Comparison of ENCODE assay signal across 24 cellular contexts in genomic region chr15:100529556-100529955, GRCh38. TPM values are rescaled to one million over a fixed set of nuclear protein-coding genes. Genes with fewer than 3 reads are reported as not detected.
DNase-seq lines count a peak whose midpoint lies in the region; ATAC-seq, FAIRE-seq and TF ChIP-seq lines count a peak whose summit lies in the region.
"Had no signal": no experiment of that assay in that cellular context is flagged by ENCODE, and none has a peak within 500 bp of the region (broad histone marks: within the 10 kb centered on the region; RNA-seq: fewer than 3 reads in every experiment).

No MANE protein-coding gene starts in this region.

- H3K9ac ChIP-seq in keratinocyte (ENCODE audit: control insufficient read depth, extremely low read depth, insufficient read depth, low read length) = peak overlapping the region; percentile 82
- H3K9ac ChIP-seq: BLaER1 had no signal

- FAIRE-seq in bronchial epithelial cell (lab: Jason Lieb, UNC) (peak; percentile 73), keratinocyte (lab: Jason Lieb, UNC) (peak; percentile 82)
- FAIRE-seq: G401.6, GM18507 had no signal

- TF ChIP-seq CTCF in CD4-positive, alpha-beta T cell (IDR thresholded peaks at IDR 0.05) = no peak
- TF ChIP-seq CTCF in bronchial epithelial cell (IDR thresholded peaks at IDR 0.05; ENCODE audit: insufficient read depth, low read length, severe bottlenecking) (no peak), keratinocyte (optimal IDR thresholded peaks at IDR 0.05 in 1 of 3, IDR thresholded peaks at IDR 0.05 in 1 of 3, conservative IDR thresholded peaks at IDR 0.05 in 1 of 3; ENCODE audit: extremely low read depth in 1 of 3, insufficient read depth in 2 of 3, low read length in 3 of 3) (no peak), hepatocyte (IDR thresholded peaks at IDR 0.05; ENCODE audit: poor library complexity) (no peak)

- H3K4me2 ChIP-seq in keratinocyte (ENCODE audit: control insufficient read depth, extremely low read depth, insufficient read depth, low read depth, low read length) = peak overlapping the region; percentile 81
- H3K4me2 ChIP-seq in hepatocyte = no peak overlapping the region
- H3K4me2 ChIP-seq: BLaER1, GM23338 had no signal

- H3K4me1 Mint-ChIP-seq in CD4-positive, alpha-beta T cell (ENCODE audit: low read depth) = peaks cover 11% of the 10 kb centered on the region
- H3K4me1 Mint-ChIP-seq: CD8-positive, alpha-beta memory T cell; GM23338 had no signal

- H3K9me2 ChIP-seq in hepatocyte (replicated peaks; ENCODE audit: insufficient read depth) = no peaks in the 10 kb centered on the region

- no peak for ATAC-seq in CD4-positive, alpha-beta T cell (ENCODE audit: poor library complexity)
- ATAC-seq: GM23338 had no signal

- intact Hi-C loops in CD4-positive, alpha-beta T cell (cut with DNase I, micrococcal nuclease) = no loop called here

- H2AFZ ChIP-seq in keratinocyte (ENCODE audit: control insufficient read depth, low read length) = peak overlapping the region; percentile 27
- no peak overlapping the region for H2AFZ ChIP-seq in hepatocyte

- dilution Hi-C loops in keratinocyte (cut with MboI; ENCODE audit: extremely low pct_ligation_motif_present, low sequenced_read_pairs) = no loop called here

- no peaks in the 10 kb centered on the region for H3K9me1 ChIP-seq in keratinocyte (ENCODE audit: control insufficient read depth, extremely low read depth, insufficient read depth, low read length)

- H3K9me3 ChIP-seq in CD4-positive, alpha-beta T cell (ENCODE audit: control insufficient read depth, low read length) = no peaks in the 10 kb centered on the region
- H3K9me3 ChIP-seq in keratinocyte (ENCODE audit: control insufficient read depth, low read depth, low read length) (no peaks in the 10 kb centered on the region), hepatocyte (ENCODE audit: low read depth) (no peaks in the 10 kb centered on the region)
- H3K9me3 ChIP-seq: BLaER1, HAP-1 had no signal

- POLR2A ChIA-PET in CD4-positive, alpha-beta T cell (lab: Charles Lee) = no interaction called here

- H4K20me1 ChIP-seq in keratinocyte (ENCODE audit: control insufficient read depth, extremely low read depth, insufficient read depth, low read length) (no peaks in the 10 kb centered on the region), hepatocyte (ENCODE audit: insufficient read depth, poor library complexity, severe bottlenecking) (no peaks in the 10 kb centered on the region)
- H4K20me1 ChIP-seq: BLaER1 had no signal

- H3K9me3 Mint-ChIP-seq in CD4-positive, alpha-beta T cell = no peaks in the 10 kb centered on the region
- H3K9me3 Mint-ChIP-seq: CD8-positive, alpha-beta memory T cell; GM23338; IgD-negative memory B cell had no signal

- peaks cover 7% of the 10 kb centered on the region for H3K36me3 Mint-ChIP-seq in CD4-positive, alpha-beta T cell (ENCODE audit: low read depth)
- H3K36me3 Mint-ChIP-seq: IgD-negative memory B cell had no signal

- H3K4me1 ChIP-seq in keratinocyte (ENCODE audit: control insufficient read depth, extremely low read depth, insufficient read depth, low read length) (peaks cover 23% of the 10 kb centered on the region), hepatocyte (ENCODE audit: insufficient read depth) (no peaks in the 10 kb centered on the region)
- H3K4me1 ChIP-seq: HAP-1 had no signal

- no peaks in the 10 kb centered on the region for H3K27me3 ChIP-seq in CD4-positive, alpha-beta T cell (ENCODE audit: control insufficient read depth, insufficient read depth, low read length)
- no peaks in the 10 kb centered on the region for H3K27me3 ChIP-seq in bronchial epithelial cell (ENCODE audit: control insufficient read depth, insufficient read depth, low read length)
- H3K27me3 ChIP-seq in keratinocyte (ENCODE audit: control insufficient read depth, extremely low read depth, insufficient read depth, low read length) = no peaks in the 10 kb centered on the region
- H3K27me3 ChIP-seq in hepatocyte = no peaks in the 10 kb centered on the region
- H3K27me3 ChIP-seq: BLaER1 had no signal

- DNase-seq in NCI-H1105 treated with DMSO at 0.1 percent for 48 hours (lab: John Stamatoyannopoulos, UW) (peak; percentile 23), NCI-H1105 (lab: John Stamatoyannopoulos, UW) (no peak), bronchial epithelial cell (ENCODE audit: low read depth) (peak; percentile 78), keratinocyte (ENCODE audit: low read depth, low spot score) (no peak), hepatocyte (ENCODE audit: low spot score) (no peak), C1 segment of cervical spinal cord (lab: John Stamatoyannopoulos, UW) (no peak)
- no peak for DNase-seq in CD4-positive, alpha-beta T cell
- DNase-seq in activated CD4-positive, CD25-positive, alpha-beta regulatory T cell treated with anti-CD3 and anti-CD28 coated beads, Interleukin-2, amount 50 U/mL, for 72 hours = no peak
- DNase-seq: ACHN; CD8-positive, alpha-beta memory T cell; MV-4-11; NCI-H1417; NCI-H1694 treated with DMSO at 0.1 percent for 48 hours; NCI-H2081 treated with DMSO at 0.1 percent for 48 hours; NCI-H446 treated with DMSO at 0.1 percent for 48 hours; NCI-H69 had no signal

- H3K4me3 ChIP-seq in bronchial epithelial cell (ENCODE audit: low read depth, low read length) (no peak overlapping the region), keratinocyte (ENCODE audit: control insufficient read depth in 2 of 3, extremely low read depth in 1 of 3, insufficient read depth in 2 of 3, low read depth in 1 of 3, low read length in 3 of 3) (peak overlapping the region; percentile 49 to 94 (median 49)), hepatocyte (no peak overlapping the region)
- H3K4me3 ChIP-seq: BLaER1, GM23338, HAP-1 had no signal

- H3K27me3 Mint-ChIP-seq in CD4-positive, alpha-beta T cell = no peaks in the 10 kb centered on the region

- WGBS in hepatocyte (ENCODE audit: low lambda C conversion rate, missing lambda C conversion rate) = 88% methylated on average over 2 of the region's 2 CpGs

- H3K4me3 Mint-ChIP-seq in CD4-positive, alpha-beta T cell = no peak overlapping the region
- H3K4me3 Mint-ChIP-seq: CD8-positive, alpha-beta memory T cell; GM23338; IgD-negative memory B cell had no signal

- no peak overlapping the region for H3K27ac ChIP-seq in CD4-positive, alpha-beta T cell (ENCODE audit: low read depth, low read length)
- peak overlapping the region; percentile 87 for H3K27ac ChIP-seq in keratinocyte (ENCODE audit: control insufficient read depth, insufficient read depth, low read length)
- H3K27ac ChIP-seq in hepatocyte = no peak overlapping the region
- H3K27ac ChIP-seq: 22Rv1, BLaER1 had no signal

- H3K27ac Mint-ChIP-seq in CD4-positive, alpha-beta T cell = peak overlapping the region; percentile 0
- H3K27ac Mint-ChIP-seq: GM23338 had no signal

- H3K36me3 ChIP-seq in bronchial epithelial cell (ENCODE audit: control insufficient read depth, insufficient read depth, low read length) = no peaks in the 10 kb centered on the region
- no peaks in the 10 kb centered on the region for H3K36me3 ChIP-seq in keratinocyte (ENCODE audit: control insufficient read depth in 2 of 2, extremely low read depth in 1 of 2, insufficient read depth in 2 of 2, low read length in 2 of 2)
- no peaks in the 10 kb centered on the region for H3K36me3 ChIP-seq in hepatocyte (replicated peaks; ENCODE audit: insufficient read depth, low read depth)
- H3K36me3 ChIP-seq: BLaER1, HAP-1 had no signal

- CTCF ChIA-PET in CD4-positive, alpha-beta T cell (lab: Charles Lee) = no interaction called here

- H3K79me2 ChIP-seq in keratinocyte (ENCODE audit: control insufficient read depth, insufficient read depth, low read length) (peaks cover 2% of the 10 kb centered on the region), hepatocyte (no peaks in the 10 kb centered on the region)

RNA-seq across cellular contexts. Expression of gene CERS3, which starts 0.8 kb away (rescaled TPM):
- 1 to 10 TPM; 1.3 to 1.8 TPM for total RNA-seq in CD4-positive, alpha-beta T cell
- 4.7 and 27.3 TPM in 2 replicates for total RNA-seq in bronchial epithelial cell
- polyA plus RNA-seq in keratinocyte = 8.4 to 29.1 TPM (median 23.5 TPM) in 3 replicates
- 126 TPM for polyA plus RNA-seq in keratinocyte (2011; ENCODE audit: low read depth)
- 6.8 and 9.8 TPM in 2 replicates for polyA plus RNA-seq in keratinocyte (2011; cell fraction: cytosol; rRNA removed)
- polyA plus RNA-seq in keratinocyte (2011; cell fraction: nucleus; rRNA removed) = 21.9 and 29.2 TPM in 2 replicates
- polyA plus RNA-seq in keratinocyte (2012; ENCODE audit: low replicate concordance) = 14.1 and 104 TPM in 2 replicates
- 12.7 to 26.8 TPM (median 25.0 TPM) in 3 replicates for polyA minus RNA-seq in keratinocyte
- 8.4 TPM for polyA minus RNA-seq in keratinocyte (2011; cell fraction: cytosol; rRNA and poly(A)+ RNA removed)
- polyA minus RNA-seq in keratinocyte (2011; cell fraction: nucleus; rRNA and poly(A)+ RNA removed) = 24.1 and 38.4 TPM in 2 replicates
- total RNA-seq in hepatocyte = 0.53 and 2.5 TPM in 2 replicates
- 0.47 TPM in 1 of 2 replicates, not detected in the other for polyA plus RNA-seq in hepatocyte
- total RNA-seq: Daoy had no signal
- polyA plus RNA-seq: CD8-positive, alpha-beta memory T cell; IgD-negative memory B cell had no signal

Comparison
In these comparisons a context has a peak if more than half of its experiments do, and no peak if none do; other contexts are left out.
1. DNase-seq: peak in NCI-H1105 treated with DMSO at 0.1 percent for 48 hours (single experiment) and bronchial epithelial cell (single experiment); none in NCI-H1105 (single experiment), CD4-positive, alpha-beta T cell (0 of 10), keratinocyte (single experiment), hepatocyte (single experiment), C1 segment of cervical spinal cord (0 of 14) and activated CD4-positive, CD25-positive, alpha-beta regulatory T cell treated with anti-CD3 and anti-CD28 coated beads, Interleukin-2, amount 50 U/mL, for 72 hours (single experiment).
2. H3K4me3 ChIP-seq: peak in keratinocyte (3 of 3); none in bronchial epithelial cell (single experiment) and hepatocyte (single experiment).